Comparison of ENCODE assay signal across 8 cellular contexts in genomic region chrX:47651043-47651905, GRCh38. TPM values are rescaled to one million over a fixed set of nuclear protein-coding genes. Genes with fewer than 3 reads are reported as not detected.
DNase-seq lines count a peak whose midpoint lies in the region; ATAC-seq lines count a peak whose summit lies in the region.

No MANE protein-coding gene starts in this region.

- intact Hi-C loops in activated T-helper 1 cell treated with anti-CD3 and anti-CD28 coated beads, Interleukin-12 subunit alpha, Interleukin-12 subunit beta, Interleukin-2, Interleukin-4 antibody, amounts not matched to agents 30 ng/mL and 10 ng/mL and 1 ng/mL, durations not matched to agents 14 hours and 24 hours and 36 hours (cut with micrococcal nuclease) = loop anchor here (2.0 to 10.0 kb wide), 4 partner anchors 186 to 1284 kb away; partner anchors contain the start of genes FTSJ1, HDAC6, SLC38A5 and ZNF81

- no peaks in the 10 kb centered on the region for H3K27me3 ChIP-seq in iPS-20b (ENCODE audit: insufficient read depth, low read length)

- H3K36me3 ChIP-seq in iPS-20b (ENCODE audit: insufficient read depth, low read depth, low read length) = peaks cover 22% of the 10 kb centered on the region

- peaks cover 3% of the 10 kb centered on the region; the same call in 1 of the 2 replicates for H3K4me1 ChIP-seq in iPS-20b (ENCODE audit: insufficient read depth, low read length)

- no peaks in the 10 kb centered on the region for H3K9me3 Mint-ChIP-seq in T-helper 1 cell treated with Interleukin-12 subunit alpha and Interleukin-12 subunit beta and Interleukin-4 antibody, amounts not matched to agents 30 μg/mL and 1 μg/mL, for 36 hours
- H3K9me3 Mint-ChIP-seq in activated T-helper 1 cell treated with anti-CD3 and anti-CD28 coated beads, Interleukin-12 subunit alpha, Interleukin-12 subunit beta, Interleukin-2, Interleukin-4 antibody, amounts not matched to agents 30 ng/mL and 10 ng/mL and 1 ng/mL, durations not matched to agents 14 hours and 24 hours and 36 hours = no peaks in the 10 kb centered on the region

- peak overlapping the region; percentile 75 for H3K4me3 ChIP-seq in iPS-20b (ENCODE audit: low read length)

- H3K27ac Mint-ChIP-seq in T-helper 1 cell treated with Interleukin-12 subunit alpha and Interleukin-12 subunit beta and Interleukin-4 antibody, amounts not matched to agents 30 μg/mL and 1 μg/mL, for 36 hours = peak overlapping the region; percentile 96
- H3K27ac Mint-ChIP-seq in activated T-helper 1 cell treated with anti-CD3 and anti-CD28 coated beads, Interleukin-12 subunit alpha, Interleukin-12 subunit beta, Interleukin-2, Interleukin-4 antibody, amounts not matched to agents 30 ng/mL and 10 ng/mL and 1 ng/mL, durations not matched to agents 14 hours and 24 hours and 36 hours = peak overlapping the region; percentile 96

- no peak for ATAC-seq in GM21717 (IDR thresholded peaks at IDR 0.05; ENCODE audit: unreplicated experiment)

- H3K27ac ChIP-seq in iPS-20b (ENCODE audit: low read length) = no peak overlapping the region
- peak overlapping the region; percentile 72 for H3K27ac ChIP-seq in substantia nigra (ENCODE audit: low read depth, low read length, poor library complexity, severe bottlenecking)

- H3K4me3 Mint-ChIP-seq in T-helper 1 cell treated with Interleukin-12 subunit alpha and Interleukin-12 subunit beta and Interleukin-4 antibody, amounts not matched to agents 30 μg/mL and 1 μg/mL, for 36 hours = peak overlapping the region; percentile 93
- peak overlapping the region; percentile 95 for H3K4me3 Mint-ChIP-seq in activated T-helper 1 cell treated with anti-CD3 and anti-CD28 coated beads, Interleukin-12 subunit alpha, Interleukin-12 subunit beta, Interleukin-2, Interleukin-4 antibody, amounts not matched to agents 30 ng/mL and 10 ng/mL and 1 ng/mL, durations not matched to agents 14 hours and 24 hours and 36 hours

- H3K27me3 Mint-ChIP-seq in T-helper 1 cell treated with Interleukin-12 subunit alpha and Interleukin-12 subunit beta and Interleukin-4 antibody, amounts not matched to agents 30 μg/mL and 1 μg/mL, for 36 hours (ENCODE audit: low read depth) = no peaks in the 10 kb centered on the region
- H3K27me3 Mint-ChIP-seq in activated T-helper 1 cell treated with anti-CD3 and anti-CD28 coated beads, Interleukin-12 subunit alpha, Interleukin-12 subunit beta, Interleukin-2, Interleukin-4 antibody, amounts not matched to agents 30 ng/mL and 10 ng/mL and 1 ng/mL, durations not matched to agents 14 hours and 24 hours and 36 hours (ENCODE audit: insufficient read depth) = no peaks in the 10 kb centered on the region

- H3K9ac ChIP-seq in iPS-20b (ENCODE audit: low read depth, low read length) = peak overlapping the region; percentile 75; the same call in 1 of the 2 replicates

- H3K9me3 ChIP-seq in iPS-20b (ENCODE audit: insufficient read depth, low read depth, low read length) = no peaks in the 10 kb centered on the region

- peaks cover 43% of the 10 kb centered on the region for H3K4me1 Mint-ChIP-seq in T-helper 1 cell treated with Interleukin-12 subunit alpha and Interleukin-12 subunit beta and Interleukin-4 antibody, amounts not matched to agents 30 μg/mL and 1 μg/mL, for 36 hours (ENCODE audit: low read depth)
- H3K4me1 Mint-ChIP-seq in activated T-helper 1 cell treated with anti-CD3 and anti-CD28 coated beads, Interleukin-12 subunit alpha, Interleukin-12 subunit beta, Interleukin-2, Interleukin-4 antibody, amounts not matched to agents 30 ng/mL and 10 ng/mL and 1 ng/mL, durations not matched to agents 14 hours and 24 hours and 36 hours (ENCODE audit: low read depth) = peaks cover 71% of the 10 kb centered on the region

- DNase-seq in T-helper 1 cell (no peak), substantia nigra (lab: John Stamatoyannopoulos, UW) (peak in 1 of 49 donors; percentile 20), kidney glomerular epithelial cell (lab: John Stamatoyannopoulos, UW) (no peak), COLO829 (ENCODE audit: low spot score) (no peak)
- no peak for DNase-seq in activated T-helper 1 cell treated with anti-CD3 and anti-CD28 coated beads, Interleukin-12 subunit alpha, Interleukin-12 subunit beta, Interleukin-2, Interleukin-4 antibody, amounts not matched to agents 30 ng/mL and 10 ng/mL and 1 ng/mL, durations not matched to agents 14 hours and 24 hours and 36 hours (ENCODE audit: low spot score)

- peaks cover 49% of the 10 kb centered on the region for H3K36me3 Mint-ChIP-seq in T-helper 1 cell treated with Interleukin-12 subunit alpha and Interleukin-12 subunit beta and Interleukin-4 antibody, amounts not matched to agents 30 μg/mL and 1 μg/mL, for 36 hours (ENCODE audit: low read depth)
- peaks cover 65% of the 10 kb centered on the region for H3K36me3 Mint-ChIP-seq in activated T-helper 1 cell treated with anti-CD3 and anti-CD28 coated beads, Interleukin-12 subunit alpha, Interleukin-12 subunit beta, Interleukin-2, Interleukin-4 antibody, amounts not matched to agents 30 ng/mL and 10 ng/mL and 1 ng/mL, durations not matched to agents 14 hours and 24 hours and 36 hours (ENCODE audit: low read depth)

RNA-seq across cellular contexts. Expression of gene ELK1, which starts 0.9 kb away (rescaled TPM):
- total RNA-seq in activated T-helper 1 cell treated with anti-CD3 and anti-CD28 coated beads, Interleukin-12 subunit alpha, Interleukin-12 subunit beta, Interleukin-2, Interleukin-4 antibody, amounts not matched to agents 30 ng/mL and 10 ng/mL and 1 ng/mL, durations not matched to agents 14 hours and 24 hours and 36 hours = 99.3 TPM in 2 replicates

RNA-seq across cellular contexts. Expression of gene UXT, which starts 7.7 kb away (rescaled TPM):
- 163 and 173 TPM in 2 replicates for total RNA-seq in activated T-helper 1 cell treated with anti-CD3 and anti-CD28 coated beads, Interleukin-12 subunit alpha, Interleukin-12 subunit beta, Interleukin-2, Interleukin-4 antibody, amounts not matched to agents 30 ng/mL and 10 ng/mL and 1 ng/mL, durations not matched to agents 14 hours and 24 hours and 36 hours

RNA-seq across cellular contexts. Expression of gene CFP, which starts 21.5 kb away (rescaled TPM):
- total RNA-seq in activated T-helper 1 cell treated with anti-CD3 and anti-CD28 coated beads, Interleukin-12 subunit alpha, Interleukin-12 subunit beta, Interleukin-2, Interleukin-4 antibody, amounts not matched to agents 30 ng/mL and 10 ng/mL and 1 ng/mL, durations not matched to agents 14 hours and 24 hours and 36 hours = 2.3 and 4.9 TPM in 2 replicates

RNA-seq across cellular contexts. Expression of gene SYN1, which starts 31.6 kb away (rescaled TPM):
- 0.21 and 0.22 TPM in 2 replicates for total RNA-seq in activated T-helper 1 cell treated with anti-CD3 and anti-CD28 coated beads, Interleukin-12 subunit alpha, Interleukin-12 subunit beta, Interleukin-2, Interleukin-4 antibody, amounts not matched to agents 30 ng/mL and 10 ng/mL and 1 ng/mL, durations not matched to agents 14 hours and 24 hours and 36 hours
